ENCODE assay signal across 8 cellular contexts in the genomic region with DNA sequence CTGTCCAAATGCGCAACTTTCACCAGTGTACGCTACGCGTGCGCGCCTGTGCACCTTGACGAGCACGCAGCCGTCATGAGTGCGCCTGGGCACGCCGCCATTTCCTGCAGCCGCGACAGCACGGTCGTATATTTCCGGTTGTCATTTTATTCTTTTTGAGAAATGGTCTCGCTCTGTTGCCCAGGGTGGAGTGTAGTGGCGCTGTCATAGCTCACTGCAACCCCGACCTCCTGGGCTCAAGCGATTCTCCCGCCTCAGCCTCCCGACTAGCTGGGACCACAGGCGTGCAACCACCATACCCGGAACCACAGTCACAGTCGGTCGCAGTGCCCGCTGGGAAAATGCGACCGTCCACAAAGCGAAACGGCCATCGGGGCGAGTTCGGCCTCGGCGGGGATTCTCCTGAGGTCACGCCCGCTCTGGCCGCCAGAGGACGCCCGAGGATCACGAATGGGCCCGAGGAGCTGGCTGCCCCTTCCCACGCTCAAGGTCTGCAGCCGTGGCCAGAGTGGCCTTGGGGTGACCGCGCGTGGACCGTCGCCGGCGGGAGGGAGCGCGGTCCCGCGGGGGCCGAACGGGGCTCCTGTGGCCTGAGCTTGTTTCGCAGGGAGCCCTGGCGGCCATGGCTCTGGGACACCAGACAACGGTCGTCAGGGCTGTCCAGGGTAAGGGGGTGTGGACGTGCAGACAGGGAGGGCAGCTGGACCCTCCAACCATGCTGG. TPM values are rescaled to one million over a fixed set of nuclear protein-coding genes. Genes with fewer than 3 reads are reported as not detected.
DNase-seq lines count a peak whose midpoint lies in the region; ATAC-seq and TF ChIP-seq lines count a peak whose summit lies in the region.

No MANE protein-coding gene starts in this region.

- TF ChIP-seq CTCF in LNCAP (IDR thresholded peaks at IDR 0.05) = peak; percentile 68

- peaks cover 7% of the 10 kb centered on the region for H3K4me1 Mint-ChIP-seq in T-helper 1 cell treated with Interleukin-12 subunit alpha and Interleukin-12 subunit beta and Interleukin-4 antibody, amounts not matched to agents 30 μg/mL and 1 μg/mL, for 36 hours (ENCODE audit: low read depth)

- H3K9me3 Mint-ChIP-seq in T-helper 1 cell treated with Interleukin-12 subunit alpha and Interleukin-12 subunit beta and Interleukin-4 antibody, amounts not matched to agents 30 μg/mL and 1 μg/mL, for 36 hours = no peaks in the 10 kb centered on the region

- DNase-seq in DMS153 (lab: John Stamatoyannopoulos, UW) (peak; percentile 81), amygdala (lab: John Stamatoyannopoulos, UW) (peak in 48 of 56 donors; percentile 3 to 75 (median 32)), hypothalamus (lab: John Stamatoyannopoulos, UW) (peak in 45 of 51 donors; percentile 4 to 75 (median 40)), sciatic nerve (ENCODE audit: low spot score) (peak; percentile 82), amniotic stem cell (lab: John Stamatoyannopoulos, UW) (no peak)

- intact Hi-C loops in sciatic nerve (cut with DNase I) = no loop called here

- peak overlapping the region; percentile 83 for H3K27ac Mint-ChIP-seq in T-helper 1 cell treated with Interleukin-12 subunit alpha and Interleukin-12 subunit beta and Interleukin-4 antibody, amounts not matched to agents 30 μg/mL and 1 μg/mL, for 36 hours

- peak overlapping the region; percentile 80 for H3K4me3 Mint-ChIP-seq in T-helper 1 cell treated with Interleukin-12 subunit alpha and Interleukin-12 subunit beta and Interleukin-4 antibody, amounts not matched to agents 30 μg/mL and 1 μg/mL, for 36 hours

- peak; percentile 67 for ATAC-seq in GM21576 (IDR thresholded peaks at IDR 0.05; ENCODE audit: unreplicated experiment)
- peak; percentile 88 for ATAC-seq in sciatic nerve

- no peaks in the 10 kb centered on the region for H3K27me3 Mint-ChIP-seq in T-helper 1 cell treated with Interleukin-12 subunit alpha and Interleukin-12 subunit beta and Interleukin-4 antibody, amounts not matched to agents 30 μg/mL and 1 μg/mL, for 36 hours (ENCODE audit: low read depth)

- H3K36me3 Mint-ChIP-seq in T-helper 1 cell treated with Interleukin-12 subunit alpha and Interleukin-12 subunit beta and Interleukin-4 antibody, amounts not matched to agents 30 μg/mL and 1 μg/mL, for 36 hours (ENCODE audit: low read depth) = no peaks in the 10 kb centered on the region

RNA-seq across cellular contexts. Expression of gene PNMA3, which starts 23.7 kb away (rescaled TPM):
- 1.1 TPM for total RNA-seq in sciatic nerve

RNA-seq across cellular contexts. Expression of gene PNMA5, which starts 38.6 kb away (rescaled TPM):
- total RNA-seq in sciatic nerve = not detected

RNA-seq across cellular contexts. Expression of gene PNMA6A, which starts 39.7 kb away (rescaled TPM):
- 4.9 TPM for total RNA-seq in sciatic nerve
